Comparison of ENCODE assay signal across 12 cellular contexts in the genomic region with DNA sequence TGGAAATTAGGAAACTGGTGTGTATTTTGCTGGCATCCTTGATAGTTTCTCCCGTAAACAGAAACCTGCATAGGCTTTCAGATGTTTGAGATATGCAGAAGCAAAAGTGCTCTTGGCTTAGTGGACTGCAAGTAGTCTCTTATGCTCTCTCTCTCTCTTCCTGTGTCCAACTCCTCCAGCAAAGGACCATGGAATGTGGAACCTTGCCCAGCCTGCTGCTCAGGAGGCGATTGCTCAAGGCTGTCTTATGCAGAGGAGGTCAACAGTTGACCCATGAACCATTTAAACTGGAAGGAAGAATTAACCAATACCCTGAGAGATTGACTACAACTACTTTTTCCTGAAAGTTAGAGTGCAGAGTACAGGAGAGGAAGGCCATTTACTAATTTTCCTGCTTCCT.
A peak's percentile ranks its signal among the peaks of the same experiment; 100 is the strongest.
DNase-seq lines count a peak whose midpoint lies in the region; ATAC-seq, FAIRE-seq and TF ChIP-seq lines count a peak whose summit lies in the region.
"Had no signal": no experiment of that assay in that cellular context is flagged by ENCODE, and none has a peak within 500 bp of the region (broad histone marks: within the 10 kb centered on the region; RNA-seq: fewer than 3 reads in every experiment).

No MANE protein-coding gene starts in this region.

- no peak overlapping the region for H3K9ac ChIP-seq in astrocyte (ENCODE audit: low read length)

- no peaks in the 10 kb centered on the region for H3K36me3 ChIP-seq in astrocyte (ENCODE audit: insufficient read depth, low read length)
- H3K36me3 ChIP-seq: esophagus squamous epithelium had no signal

- H3K4me3 Mint-ChIP-seq in astrocyte (ENCODE audit: unreplicated experiment) = no peak overlapping the region
- H3K4me3 Mint-ChIP-seq in activated naive CD8-positive, alpha-beta T cell treated with anti-CD3 and anti-CD28 coated beads for 36 hours = no peak overlapping the region

- peak; percentile 77 for DNase-seq in GM04504 (ENCODE audit: low read depth)
- peak; percentile 95 for DNase-seq in astrocyte (ENCODE audit: low read depth)
- DNase-seq in hippocampal formation (lab: John Stamatoyannopoulos, UW) = peak; percentile 6 to 12
- DNase-seq in skeletal muscle cell (ENCODE audit: low read depth) = peak; percentile 96
- DNase-seq in NCI-H345 (lab: John Stamatoyannopoulos, UW) = no peak
- no peak for DNase-seq in activated CD4-positive, alpha-beta T cell treated with anti-CD3 and anti-CD28 coated beads, Interleukin-2, amount 50 U/mL, for 4 hours
- DNase-seq in activated naive CD8-positive, alpha-beta T cell treated with anti-CD3 and anti-CD28 coated beads for 36 hours = no peak
- DNase-seq: activated T-cell treated with anti-CD3 and anti-CD28 coated beads, Interleukin-2, amount 50 U/mL, for 1 hour; esophagus squamous epithelium; KG1; occipital lobe had no signal

- H3K4me1 Mint-ChIP-seq in astrocyte (ENCODE audit: low read depth, unreplicated experiment) = peaks cover 11% of the 10 kb centered on the region
- H3K4me1 Mint-ChIP-seq in activated naive CD8-positive, alpha-beta T cell treated with anti-CD3 and anti-CD28 coated beads for 36 hours = no peaks in the 10 kb centered on the region

- no peak for FAIRE-seq in astrocyte (lab: Jason Lieb, UNC)

- H3K27me3 Mint-ChIP-seq in astrocyte (ENCODE audit: low read depth, unreplicated experiment) = no peaks in the 10 kb centered on the region
- peaks cover 15% of the 10 kb centered on the region for H3K27me3 Mint-ChIP-seq in activated naive CD8-positive, alpha-beta T cell treated with anti-CD3 and anti-CD28 coated beads for 36 hours

- peak overlapping the region; percentile 67 for H3K4me2 ChIP-seq in astrocyte (ENCODE audit: low read length)

- no peak overlapping the region for H3K27ac ChIP-seq in astrocyte (ENCODE audit: low read depth, low read length)

- peaks cover 11% of the 10 kb centered on the region for H3K4me1 ChIP-seq in astrocyte (ENCODE audit: insufficient read depth, low read length)

- H3K9me3 ChIP-seq in astrocyte (ENCODE audit: insufficient read depth, low read depth, low read length) = no peaks in the 10 kb centered on the region
- H3K9me3 ChIP-seq: esophagus squamous epithelium had no signal

- ATAC-seq in HG02870 (IDR thresholded peaks at IDR 0.05; ENCODE audit: unreplicated experiment) = no peak

- TF ChIP-seq CTCF in astrocyte (IDR thresholded peaks at IDR 0.05; ENCODE audit: insufficient read depth, low read depth, low read length) = no peak

- H3K4me3 ChIP-seq in astrocyte (ENCODE audit: insufficient read depth, low read depth, low read length) = peak overlapping the region; percentile 18
- H3K4me3 ChIP-seq in skeletal muscle cell (ENCODE audit: low read depth, low read length) = peak overlapping the region; percentile 23
- H3K4me3 ChIP-seq: esophagus squamous epithelium had no signal

- H3K27ac Mint-ChIP-seq in astrocyte (ENCODE audit: unreplicated experiment) = no peak overlapping the region
- H3K27ac Mint-ChIP-seq in activated naive CD8-positive, alpha-beta T cell treated with anti-CD3 and anti-CD28 coated beads for 36 hours = no peak overlapping the region

- H4K20me1 ChIP-seq in astrocyte (ENCODE audit: insufficient read depth, low read length) = no peaks in the 10 kb centered on the region

- H3K36me3 Mint-ChIP-seq in astrocyte (ENCODE audit: low read depth, unreplicated experiment) = no peaks in the 10 kb centered on the region
- H3K36me3 Mint-ChIP-seq in activated naive CD8-positive, alpha-beta T cell treated with anti-CD3 and anti-CD28 coated beads for 36 hours = no peaks in the 10 kb centered on the region

- H2AFZ ChIP-seq in astrocyte (ENCODE audit: low read depth, low read length) = no peak overlapping the region

- H3K9me3 Mint-ChIP-seq in astrocyte (ENCODE audit: unreplicated experiment) = no peaks in the 10 kb centered on the region
- no peaks in the 10 kb centered on the region for H3K9me3 Mint-ChIP-seq in activated naive CD8-positive, alpha-beta T cell treated with anti-CD3 and anti-CD28 coated beads for 36 hours

- H3K27me3 ChIP-seq in astrocyte (ENCODE audit: insufficient read depth, low read length) = no peaks in the 10 kb centered on the region
- H3K27me3 ChIP-seq: esophagus squamous epithelium had no signal

- H3K79me2 ChIP-seq in astrocyte (ENCODE audit: insufficient read depth, low read length) = no peaks in the 10 kb centered on the region

Comparison
In these comparisons a context has a peak if more than half of its experiments do, and no peak if none do; other contexts are left out.
1. DNase-seq: peak in GM04504 (single experiment), astrocyte (single experiment), hippocampal formation (2 of 2) and skeletal muscle cell (single experiment); none in NCI-H345 (single experiment), activated CD4-positive, alpha-beta T cell treated with anti-CD3 and anti-CD28 coated beads, Interleukin-2, amount 50 U/mL, for 4 hours (0 of 2) and activated naive CD8-positive, alpha-beta T cell treated with anti-CD3 and anti-CD28 coated beads for 36 hours (single experiment).